Comparison of ENCODE assay signal across 7 cellular contexts in the genomic region with DNA sequence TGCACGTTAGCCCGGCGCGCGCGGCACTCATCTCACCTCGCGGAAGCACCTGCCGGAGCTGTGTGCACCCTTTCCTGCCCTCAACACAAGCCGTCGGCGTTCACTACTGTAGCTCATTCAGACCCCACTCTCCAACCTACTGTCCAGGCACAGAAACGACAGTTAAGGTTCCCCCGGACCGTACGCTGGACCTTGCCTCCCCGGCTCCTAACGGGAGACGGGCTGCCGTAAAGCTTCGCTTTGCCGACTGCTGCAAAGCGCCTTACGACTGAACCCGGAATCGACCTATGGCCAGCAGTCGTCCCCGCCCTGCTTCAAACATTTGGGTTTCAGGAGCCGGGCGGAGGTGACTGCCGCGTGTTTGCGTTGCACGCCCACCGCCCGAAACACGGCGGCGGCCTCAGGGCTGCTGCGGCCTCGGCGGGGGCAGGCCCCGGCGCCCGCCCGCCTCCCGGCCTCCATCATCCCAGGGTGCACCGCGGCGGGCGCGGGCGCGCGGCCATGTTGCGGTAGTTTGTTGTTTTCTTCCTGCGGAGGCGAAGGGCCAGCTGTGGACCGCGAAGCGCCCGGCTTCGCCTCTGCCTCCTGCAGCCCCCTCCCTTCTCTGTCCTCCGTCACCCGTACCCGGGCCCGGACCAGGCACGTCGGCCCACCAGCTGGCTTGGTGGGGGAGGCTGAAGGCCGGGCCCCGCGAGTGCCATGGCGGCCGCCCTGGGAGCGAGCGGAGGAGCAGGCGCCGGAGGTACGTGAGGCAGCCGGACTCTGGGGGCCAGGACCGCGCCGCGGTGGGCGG.
DNase-seq lines count a peak whose midpoint lies in the region; ATAC-seq and TF ChIP-seq lines count a peak whose summit lies in the region.

Gene RBM33 (plus strand): TSS at position 484 of the 793 bp plus-strand sequence. CDS start 216 bp downstream, at position 700.

- ATAC-seq in GM18511 (IDR thresholded peaks at IDR 0.05; ENCODE audit: unreplicated experiment) (peak; percentile 85), HG02973 (IDR thresholded peaks at IDR 0.05; ENCODE audit: unreplicated experiment) (peak; percentile 63)

- peak within 1 kb of the TSS; percentile 98 for H3K4me3 ChIP-seq in retinal pigment epithelial cell (ENCODE audit: low read length)

- no peak for TF ChIP-seq CTCF in retinal pigment epithelial cell (conservative IDR thresholded peaks at IDR 0.05; ENCODE audit: low read depth, low read length)

- DNase-seq in NCI-H2029 treated with DMSO at 0.1 percent for 48 hours (lab: John Stamatoyannopoulos, UW) = peak; percentile 53
- DNase-seq in T1000 (lab: John Stamatoyannopoulos, UW) = peak; percentile 80
- peak; percentile 91 for DNase-seq in astrocyte of the hippocampus (ENCODE audit: low read depth, low spot score)
- DNase-seq in hypothalamus (lab: John Stamatoyannopoulos, UW) = peak; percentile 15 to 95 (median 79)
- DNase-seq in retinal pigment epithelial cell (ENCODE audit: low read depth) = peak; percentile 52

Comparison
In these comparisons a context has a peak if more than half of its experiments do, and no peak if none do; other contexts are left out.
1. Peak in every context shown above with its lines: DNase-seq, ATAC-seq and H3K4me3 ChIP-seq.